Comparison of ENCODE assay signal across 21 cellular contexts in genomic region chr21:44374601-44375280, GRCh38. TPM values are rescaled to one million over a fixed set of nuclear protein-coding genes. Genes with fewer than 3 reads are reported as not detected.
A peak's percentile ranks its signal among the peaks of the same experiment; 100 is the strongest.
DNase-seq lines count a peak whose midpoint lies in the region; ATAC-seq, FAIRE-seq and TF ChIP-seq lines count a peak whose summit lies in the region.
"Had no signal": no experiment of that assay in that cellular context is flagged by ENCODE, and none has a peak within 500 bp of the region (broad histone marks: within the 10 kb centered on the region; RNA-seq: fewer than 3 reads in every experiment).

No MANE protein-coding gene starts in this region.

- CTCF ChIA-PET in activated CD8-positive, alpha-beta memory T cell treated with anti-CD3 and anti-CD28 coated beads, Interleukin-2, amount 10 ng/mL, durations not matched to agents 7 days and 5 days (lab: Charles Lee) = no interaction called here

- TF ChIP-seq CTCF in Peyer's patch (IDR thresholded peaks at IDR 0.05) = no peak
- no peak for TF ChIP-seq CTCF in kidney (IDR thresholded peaks at IDR 0.05; ENCODE audit: borderline replicate concordance, extremely low read depth, insufficient read depth)

- no peak for ATAC-seq in activated CD8-positive, alpha-beta memory T cell treated with anti-CD3 and anti-CD28 coated beads, Interleukin-2, amount 10 ng/mL, durations not matched to agents 7 days and 5 days
- no peak for ATAC-seq in stimulated activated memory B cell treated with anti-CD40 and anti-IgM and Interleukin-4, amounts not matched to agents 10 μg/mL and 1 μg/mL and 100 μg/mL, for 72 hours
- no peak for ATAC-seq in GM19467 (IDR thresholded peaks at IDR 0.05; ENCODE audit: unreplicated experiment)
- ATAC-seq: Panc1 had no signal

- H3K4me1 ChIP-seq in Peyer's patch (peaks cover 0 to 16% (median 5%) of the 10 kb centered on the region in 4 donors), kidney (ENCODE audit: control insufficient read depth in 1 of 2, insufficient read depth in 1 of 2, low read depth in 1 of 2, low read length in 2 of 2) (peaks cover 0 to 3% of the 10 kb centered on the region in 2 donors)
- H3K4me1 ChIP-seq: ascending aorta had no signal

- H3K36me3 Mint-ChIP-seq in activated CD8-positive, alpha-beta memory T cell treated with anti-CD3 and anti-CD28 coated beads, Interleukin-2, amount 10 ng/mL, durations not matched to agents 7 days and 5 days = peaks cover 54% of the 10 kb centered on the region
- H3K36me3 Mint-ChIP-seq in stimulated activated memory B cell treated with anti-CD40 and anti-IgM and Interleukin-4, amounts not matched to agents 10 μg/mL and 1 μg/mL and 100 μg/mL, for 72 hours = peaks cover 18% of the 10 kb centered on the region

- H3K9ac ChIP-seq in kidney (ENCODE audit: low read length in 2 of 2) = no peak overlapping the region

- H3K27ac Mint-ChIP-seq in activated CD8-positive, alpha-beta memory T cell treated with anti-CD3 and anti-CD28 coated beads, Interleukin-2, amount 10 ng/mL, durations not matched to agents 7 days and 5 days = peak overlapping the region; percentile 73
- H3K27ac Mint-ChIP-seq in stimulated activated memory B cell treated with anti-CD40 and anti-IgM and Interleukin-4, amounts not matched to agents 10 μg/mL and 1 μg/mL and 100 μg/mL, for 72 hours = peak overlapping the region; percentile 9
- H3K27ac Mint-ChIP-seq: activated T-cell treated with anti-CD3 and anti-CD28 coated beads, Interleukin-2, amount 50 U/mL, for 72 hours; H9; nephron progenitor cell had no signal

- H3K27ac ChIP-seq in Peyer's patch (no peak overlapping the region), kidney (ENCODE audit: low read depth in 2 of 2, low read length in 2 of 2) (no peak overlapping the region)
- H3K27ac ChIP-seq: ascending aorta, SK-N-MC had no signal

- H3K27me3 Mint-ChIP-seq in activated CD8-positive, alpha-beta memory T cell treated with anti-CD3 and anti-CD28 coated beads, Interleukin-2, amount 10 ng/mL, durations not matched to agents 7 days and 5 days = peaks cover 7% of the 10 kb centered on the region
- H3K27me3 Mint-ChIP-seq in stimulated activated memory B cell treated with anti-CD40 and anti-IgM and Interleukin-4, amounts not matched to agents 10 μg/mL and 1 μg/mL and 100 μg/mL, for 72 hours = no peaks in the 10 kb centered on the region

- intact Hi-C loops in kidney (cut with DNase I) = no loop called here

- no peaks in the 10 kb centered on the region for H3K36me3 ChIP-seq in Peyer's patch
- no peaks in the 10 kb centered on the region for H3K36me3 ChIP-seq in kidney (ENCODE audit: control insufficient read depth in 1 of 2, insufficient read depth in 2 of 2, low read length in 2 of 2)
- H3K36me3 ChIP-seq: ascending aorta had no signal

- no peak for TF ChIP-seq POLR2A in Peyer's patch (IDR thresholded peaks at IDR 0.05)

- H3K4me3 Mint-ChIP-seq in activated CD8-positive, alpha-beta memory T cell treated with anti-CD3 and anti-CD28 coated beads, Interleukin-2, amount 10 ng/mL, durations not matched to agents 7 days and 5 days = no peak overlapping the region
- no peak overlapping the region for H3K4me3 Mint-ChIP-seq in stimulated activated memory B cell treated with anti-CD40 and anti-IgM and Interleukin-4, amounts not matched to agents 10 μg/mL and 1 μg/mL and 100 μg/mL, for 72 hours
- H3K4me3 Mint-ChIP-seq: activated T-cell treated with anti-CD3 and anti-CD28 coated beads, Interleukin-2, amount 50 U/mL, for 72 hours; H9; nephron progenitor cell had no signal

- FAIRE-seq in kidney (lab: Jason Lieb, UNC) = no peak
- FAIRE-seq: islet of Langerhans had no signal

- H3K4me3 ChIP-seq in Peyer's patch (no peak overlapping the region), kidney (ENCODE audit: low read length in 2 of 2) (no peak overlapping the region)
- H3K4me3 ChIP-seq: ascending aorta, SK-N-MC had no signal

- no peaks in the 10 kb centered on the region for H3K9me3 ChIP-seq in Peyer's patch
- H3K9me3 ChIP-seq in kidney (ENCODE audit: control insufficient read depth in 1 of 2, low read length in 2 of 2) = no peaks in the 10 kb centered on the region
- H3K9me3 ChIP-seq: ascending aorta had no signal

- H3K4me1 Mint-ChIP-seq in activated CD8-positive, alpha-beta memory T cell treated with anti-CD3 and anti-CD28 coated beads, Interleukin-2, amount 10 ng/mL, durations not matched to agents 7 days and 5 days = peaks cover 36% of the 10 kb centered on the region
- peaks cover 22% of the 10 kb centered on the region for H3K4me1 Mint-ChIP-seq in stimulated activated memory B cell treated with anti-CD40 and anti-IgM and Interleukin-4, amounts not matched to agents 10 μg/mL and 1 μg/mL and 100 μg/mL, for 72 hours

- peaks cover 8% of the 10 kb centered on the region for H3K9me3 Mint-ChIP-seq in activated CD8-positive, alpha-beta memory T cell treated with anti-CD3 and anti-CD28 coated beads, Interleukin-2, amount 10 ng/mL, durations not matched to agents 7 days and 5 days (ENCODE audit: low read depth)
- peaks cover 6% of the 10 kb centered on the region for H3K9me3 Mint-ChIP-seq in stimulated activated memory B cell treated with anti-CD40 and anti-IgM and Interleukin-4, amounts not matched to agents 10 μg/mL and 1 μg/mL and 100 μg/mL, for 72 hours

- no peak for DNase-seq in activated CD8-positive, alpha-beta memory T cell treated with anti-CD3 and anti-CD28 coated beads, Interleukin-2, amount 10 ng/mL, durations not matched to agents 7 days and 5 days
- DNase-seq in activated CD8-positive, alpha-beta memory T cell treated with anti-CD3 and anti-CD28 coated beads, Interleukin-2, amount 50 U/mL, for 48 hours = no peak
- peak in 2 of 3 donors; percentile 15 to 33 for DNase-seq in Peyer's patch
- peak; percentile 34 for DNase-seq in kidney
- no peak for DNase-seq in pons (ENCODE audit: low spot score)
- DNase-seq in Ammon's horn (ENCODE audit: low spot score) = no peak
- DNase-seq: activated CD4-positive, alpha-beta T cell treated with anti-CD3 and anti-CD28 coated beads, Interleukin-2, amount 50 U/mL, for 1 hour; cerebellar nuclear complex; DND-41; H9; MM.1S; NCI-H1694; nephron progenitor cell; trophoblast cell had no signal

- H3K27me3 ChIP-seq in Peyer's patch = no peaks in the 10 kb centered on the region
- H3K27me3 ChIP-seq: ascending aorta had no signal

RNA-seq across cellular contexts. Expression of gene TRPM2, which starts 21.3 kb away (rescaled TPM):
- 10 to 100 TPM; 21.2 to 32.7 TPM for total RNA-seq in activated CD8-positive, alpha-beta memory T cell treated with anti-CD3 and anti-CD28 coated beads, Interleukin-2, amount 10 ng/mL, durations not matched to agents 7 days and 5 days
- 10 to 100 TPM in 1 of 4 donors, 1 to 10 TPM in 3; 1.1 to 27.2 (median 3.3) TPM for total RNA-seq in Peyer's patch
- total RNA-seq in kidney = 11.5 TPM
- 2.0 TPM for polyA plus RNA-seq in kidney (ENCODE audit: insufficient read depth, low read depth, low replicate concordance)

RNA-seq across cellular contexts. Expression of gene CFAP410, which starts 35.6 kb away (rescaled TPM):
- 10 to 100 TPM; 14.8 to 15.3 TPM for total RNA-seq in activated CD8-positive, alpha-beta memory T cell treated with anti-CD3 and anti-CD28 coated beads, Interleukin-2, amount 10 ng/mL, durations not matched to agents 7 days and 5 days
- 10 to 100 TPM; 20.5 to 50.6 (median 39.9) TPM for total RNA-seq in Peyer's patch
- total RNA-seq in kidney = 23.3 TPM
- 45.3 TPM for polyA plus RNA-seq in kidney (ENCODE audit: insufficient read depth, low read depth, low replicate concordance)

Comparison
In these comparisons a context has a peak if more than half of its experiments do, and no peak if none do; other contexts are left out.
1. DNase-seq: peak in Peyer's patch (2 of 3) and kidney (single experiment); none in activated CD8-positive, alpha-beta memory T cell treated with anti-CD3 and anti-CD28 coated beads, Interleukin-2, amount 10 ng/mL, durations not matched to agents 7 days and 5 days (single experiment), activated CD8-positive, alpha-beta memory T cell treated with anti-CD3 and anti-CD28 coated beads, Interleukin-2, amount 50 U/mL, for 48 hours (single experiment), pons (single experiment) and Ammon's horn (single experiment).